Comparison of ENCODE assay signal across 17 cellular contexts in genomic region chr16:26987631-26988030, GRCh38.
DNase-seq lines count a peak whose midpoint lies in the region; ATAC-seq and TF ChIP-seq lines count a peak whose summit lies in the region.
"Had no signal": no experiment of that assay in that cellular context is flagged by ENCODE, and none has a peak within 500 bp of the region (broad histone marks: within the 10 kb centered on the region; RNA-seq: fewer than 3 reads in every experiment).

No MANE protein-coding gene starts in this region.

- H3K9me1 ChIP-seq in IMR-90 (ENCODE audit: insufficient read depth, low read length) = peaks cover 27% of the 10 kb centered on the region

- H2AFZ ChIP-seq in IMR-90 (replicated peaks; ENCODE audit: low read length, poor library complexity) = peak overlapping the region; percentile 77

- peak overlapping the region; percentile 86 for H3K23ac ChIP-seq in IMR-90 (ENCODE audit: low read depth, low read length)

- peak overlapping the region; percentile 100 for H2BK20ac ChIP-seq in IMR-90 (ENCODE audit: low read depth, low read length)

- H2BK120ac ChIP-seq in IMR-90 (ENCODE audit: low read depth, low read length) = peak overlapping the region; percentile 98

- H4K8ac ChIP-seq in IMR-90 (ENCODE audit: low read depth in 2 of 2, low read length in 2 of 2) = peak overlapping the region; percentile 80 to 98

- dilution Hi-C loops in IMR-90 (cut with HindIII; ENCODE audit: low sequenced_read_pairs, unreplicated experiment) = no loop called here

- H3K36me3 ChIP-seq in IMR-90 (ENCODE audit: control insufficient read depth, insufficient read depth, low read length) (no peaks in the 10 kb centered on the region), endodermal cell (ENCODE audit: control insufficient read depth, insufficient read depth, low read length) (no peaks in the 10 kb centered on the region), lung (ENCODE audit: control insufficient read depth in 2 of 2, insufficient read depth in 2 of 2, low read length in 2 of 2) (no peaks in the 10 kb centered on the region), breast epithelium (no peaks in the 10 kb centered on the region)
- H3K36me3 ChIP-seq: esophagus squamous epithelium, suprapubic skin had no signal

- TF ChIP-seq CTCF in AG10803 (conservative IDR thresholded peaks at IDR 0.05; ENCODE audit: low read length) = no peak
- no peak for TF ChIP-seq CTCF in IMR-90 (conservative IDR thresholded peaks at IDR 0.05; ENCODE audit: low read depth, low read length)
- no peak for TF ChIP-seq CTCF in endodermal cell (conservative IDR thresholded peaks at IDR 0.05)
- TF ChIP-seq CTCF in lung (IDR thresholded peaks at IDR 0.05; ENCODE audit: control extremely low read depth, extremely low read depth) = no peak
- TF ChIP-seq CTCF in breast epithelium (IDR thresholded peaks at IDR 0.05) = no peak
- no peak for TF ChIP-seq CTCF in omental fat pad (IDR thresholded peaks at IDR 0.05)

- peak overlapping the region; percentile 85 for H2BK15ac ChIP-seq in IMR-90 (ENCODE audit: low read depth, low read length)

- H3K4me3 Mint-ChIP-seq in endodermal cell = no peak overlapping the region
- H3K4me3 Mint-ChIP-seq: activated naive CD8-positive, alpha-beta T cell treated with anti-CD3 and anti-CD28 coated beads, Interleukin-2, amount 10 ng/mL, durations not matched to agents 7 days and 5 days; T-helper 17 cell had no signal

- H3K27ac ChIP-seq in IMR-90 (ENCODE audit: insufficient read depth, low read length) (peak overlapping the region; percentile 98), endodermal cell (ENCODE audit: low read depth, low read length) (no peak overlapping the region), lung (ENCODE audit: low read depth in 1 of 2, low read length in 1 of 2) (no peak overlapping the region), breast epithelium (peak overlapping the region in 1 of 2 donors; percentile 12)
- H3K27ac ChIP-seq: esophagus squamous epithelium, suprapubic skin had no signal

- no peaks in the 10 kb centered on the region for H4K20me1 ChIP-seq in IMR-90 (ENCODE audit: insufficient read depth, low read length)

- in situ Hi-C loops in IMR-90 (cut with MboI; ENCODE audit: low sequenced_read_pairs) = no loop called here

- peaks cover 12% of the 10 kb centered on the region for H3K4me1 Mint-ChIP-seq in endodermal cell
- H3K4me1 Mint-ChIP-seq: activated naive CD8-positive, alpha-beta T cell treated with anti-CD3 and anti-CD28 coated beads, Interleukin-2, amount 10 ng/mL, durations not matched to agents 7 days and 5 days had no signal

- H3K4me2 ChIP-seq in IMR-90 (ENCODE audit: low read depth, low read length) = peak overlapping the region; percentile 5; the same call in 1 of the 2 replicates

- no peak for TF ChIP-seq RAD21 in IMR-90 (IDR thresholded peaks at IDR 0.05; ENCODE audit: low read length)

- no peak overlapping the region for H3K27ac Mint-ChIP-seq in endodermal cell
- H3K27ac Mint-ChIP-seq: activated naive CD8-positive, alpha-beta T cell treated with anti-CD3 and anti-CD28 coated beads, Interleukin-2, amount 10 ng/mL, durations not matched to agents 7 days and 5 days; T-helper 17 cell had no signal

- peak overlapping the region; percentile 100 for H4K5ac ChIP-seq in IMR-90 (ENCODE audit: low read depth, low read length)

- peak overlapping the region; percentile 98 for H2BK5ac ChIP-seq in IMR-90 (ENCODE audit: low read depth, low read length, poor library complexity, severe bottlenecking)

- WGBS in IMR-90 (ENCODE audit: extremely low coverage in 2 of 2, insufficient read length in 1 of 2), 2 experiments = 0% methylated on average over 1 of the region's 6 CpGs; no CpG with 5 or more reads in 1 of the 2 experiments
- 78 to 86% methylated on average over 3 to 6 of the region's 6 CpGs for WGBS in endodermal cell (ENCODE audit: insufficient coverage in 1 of 2, insufficient read length in 1 of 2), 2 experiments
- WGBS in lung, 2 donors = 50 to 53% methylated on average over 6 of the region's 6 CpGs

- no peaks in the 10 kb centered on the region for H3K36me3 Mint-ChIP-seq in endodermal cell (ENCODE audit: low read depth)
- H3K36me3 Mint-ChIP-seq: activated naive CD8-positive, alpha-beta T cell treated with anti-CD3 and anti-CD28 coated beads, Interleukin-2, amount 10 ng/mL, durations not matched to agents 7 days and 5 days had no signal

- H3K9me3 Mint-ChIP-seq in endodermal cell = peaks cover 8% of the 10 kb centered on the region
- H3K9me3 Mint-ChIP-seq: activated naive CD8-positive, alpha-beta T cell treated with anti-CD3 and anti-CD28 coated beads, Interleukin-2, amount 10 ng/mL, durations not matched to agents 7 days and 5 days had no signal

- H3K4me3 ChIP-seq in AG10803 (ENCODE audit: low read length) (no peak overlapping the region), IMR-90 (ENCODE audit: insufficient read depth, low read depth, low read length) (no peak overlapping the region), endodermal cell (ENCODE audit: low read length) (no peak overlapping the region), lung (no peak overlapping the region), breast epithelium (no peak overlapping the region)
- H3K4me3 ChIP-seq: esophagus squamous epithelium, GM12878, K562, suprapubic skin had no signal

- H3K4me1 ChIP-seq in IMR-90 (ENCODE audit: control insufficient read depth, insufficient read depth, low read length) = peaks cover 32% of the 10 kb centered on the region
- peaks cover 3% of the 10 kb centered on the region for H3K4me1 ChIP-seq in endodermal cell (ENCODE audit: control insufficient read depth, insufficient read depth, low read length)
- H3K4me1 ChIP-seq in lung (ENCODE audit: control insufficient read depth in 2 of 2, insufficient read depth in 2 of 2, low read length in 2 of 2) = no peaks in the 10 kb centered on the region
- no peaks in the 10 kb centered on the region for H3K4me1 ChIP-seq in breast epithelium
- H3K4me1 ChIP-seq: esophagus squamous epithelium, suprapubic skin had no signal

- peak; percentile 84 for DNase-seq in AG10803 (ENCODE audit: low read depth)
- peak; percentile 94 for DNase-seq in IMR-90
- DNase-seq in endodermal cell = peak; percentile 38
- DNase-seq in lung (ENCODE audit: low spot score) = no peak
- DNase-seq in NCI-H146 (lab: John Stamatoyannopoulos, UW) = no peak
- DNase-seq in breast epithelium (ENCODE audit: low spot score in 2 of 2) = no peak
- DNase-seq in omental fat pad (ENCODE audit: low spot score) = no peak
- DNase-seq: activated CD4-positive, alpha-beta T cell treated with anti-CD3 and anti-CD28 coated beads for 1 hour; activated naive CD8-positive, alpha-beta T cell treated with anti-CD3 and anti-CD28 coated beads, Interleukin-2, amount 10 ng/mL, durations not matched to agents 7 days and 5 days; DMS79 treated with DMSO at 0.1 percent for 48 hours; esophagus squamous epithelium; posterior cingulate gyrus; T-helper 17 cell had no signal

- peak overlapping the region; percentile 96 for H3K18ac ChIP-seq in IMR-90 (ENCODE audit: low read depth, low read length)

- no peaks in the 10 kb centered on the region for H3K79me1 ChIP-seq in IMR-90 (ENCODE audit: low read depth in 1 of 2, low read length in 2 of 2)

- peak overlapping the region; percentile 90 for H3K14ac ChIP-seq in IMR-90 (replicated peaks; ENCODE audit: low read depth, low read length)

- POLR2A ChIA-PET in IMR-90 (lab: Charles Lee; ENCODE audit: unreplicated experiment) = interaction anchor here (0.5 to 1.0 kb wide), 2 partner anchors 123 to 1939 kb away, joined by 3 to 15 read pairs; no protein-coding TSS in a partner anchor

- intact Hi-C loops in IMR-90 (cut with micrococcal nuclease) = no loop called here
- intact Hi-C loops in breast epithelium (cut with DNase I; ENCODE audit: low total_unique reads) = loop anchor here (2.0 kb wide), 1 partner anchor 71 kb away; no protein-coding TSS in a partner anchor

- H3K27me3 ChIP-seq in IMR-90 (ENCODE audit: control insufficient read depth, insufficient read depth, low read length) = no peaks in the 10 kb centered on the region
- H3K27me3 ChIP-seq in endodermal cell (ENCODE audit: control insufficient read depth, insufficient read depth, low read length, poor library complexity, severe bottlenecking) = peaks cover 36% of the 10 kb centered on the region
- no peaks in the 10 kb centered on the region for H3K27me3 ChIP-seq in lung (ENCODE audit: control insufficient read depth, insufficient read depth)
- no peaks in the 10 kb centered on the region for H3K27me3 ChIP-seq in breast epithelium
- H3K27me3 ChIP-seq: esophagus squamous epithelium had no signal

- peak overlapping the region; percentile 86 for H2AK9ac ChIP-seq in IMR-90 (replicated peaks; ENCODE audit: low read depth, low read length, poor library complexity)

- ATAC-seq in IMR-90 (ENCODE audit: low read depth) (peak; percentile 87), lung (ENCODE audit: insufficient read depth, low FRiP score) (peak; percentile 48), GM18861 (IDR thresholded peaks at IDR 0.05; ENCODE audit: unreplicated experiment) (no peak), omental fat pad (ENCODE audit: low FRiP score) (no peak)
- ATAC-seq: GM12878, K562, T-helper 17 cell had no signal

- H3K9me3 ChIP-seq in IMR-90 (ENCODE audit: control insufficient read depth, insufficient read depth, low read length) = no peaks in the 10 kb centered on the region
- H3K9me3 ChIP-seq in endodermal cell (ENCODE audit: control insufficient read depth, low read length) = no peaks in the 10 kb centered on the region
- H3K9me3 ChIP-seq in lung (ENCODE audit: control insufficient read depth in 2 of 2, insufficient read depth in 1 of 2, low read length in 1 of 2) = no peaks in the 10 kb centered on the region
- H3K9me3 ChIP-seq in breast epithelium = no peaks in the 10 kb centered on the region
- H3K9me3 ChIP-seq: esophagus squamous epithelium, suprapubic skin had no signal

- TF ChIP-seq POLR2A in IMR-90 (IDR thresholded peaks at IDR 0.05; ENCODE audit: low read depth, low read length) (peak; percentile 36; the same call in 1 of the 2 replicates), breast epithelium (IDR thresholded peaks at IDR 0.05) (no peak)

- BruUV-seq in IMR-90 (replicated peaks; lab: Mats Ljungman, UMichigan) = no TSS peak

- peaks cover 48% of the 10 kb centered on the region for H3K27me3 Mint-ChIP-seq in endodermal cell (ENCODE audit: insufficient read depth)

- peak overlapping the region; percentile 100 for H2AK5ac ChIP-seq in IMR-90 (ENCODE audit: low read depth, low read length)

- peak overlapping the region; percentile 94 for H3K56ac ChIP-seq in IMR-90 (ENCODE audit: extremely low read depth, insufficient read depth, low read length)

- CTCF ChIA-PET in IMR-90 (lab: Yijun Ruan, JAX) = interaction anchor here (0.6 to 1.0 kb wide), 2 partner anchors 44 to 123 kb away, joined by 3 to 6 read pairs; no protein-coding TSS in a partner anchor

- H3K4ac ChIP-seq in IMR-90 (ENCODE audit: low read depth, low read length) = peak overlapping the region; percentile 100

- H4K91ac ChIP-seq in IMR-90 (ENCODE audit: insufficient read depth, low read depth, low read length) = peak overlapping the region; percentile 98

- H3K9ac ChIP-seq in IMR-90 (ENCODE audit: low read depth, low read length) (no peak overlapping the region), endodermal cell (ENCODE audit: extremely low read depth, low read length, poor library complexity, severe bottlenecking) (no peak overlapping the region)

TF ChIP-seq in IMR-90, 13 proteins besides CTCF, POLR2A, EP300 and RAD21 (continues in another document):
- 0 out of 2 replicates have a peak, but pooled peaks have one; percentile 47 for TF ChIP-seq MXI1 (IDR thresholded peaks at IDR 0.05; ENCODE audit: borderline replicate concordance, low read depth, low read length)

Comparison
In these comparisons a context has a peak if more than half of its experiments do, and no peak if none do; other contexts are left out.
1. DNase-seq: peak in AG10803 (single experiment), IMR-90 (single experiment) and endodermal cell (single experiment); none in lung (single experiment), NCI-H146 (single experiment), breast epithelium (0 of 2) and omental fat pad (single experiment).
2. ATAC-seq: peak in IMR-90 (single experiment) and lung (single experiment); none in GM18861 (single experiment) and omental fat pad (single experiment).